ENCODE assay signal across 12 cellular contexts in genomic region chr14:65070710-65071033, GRCh38. TPM values are rescaled to one million over a fixed set of nuclear protein-coding genes. Genes with fewer than 3 reads are reported as not detected.
DNase-seq lines count a peak whose midpoint lies in the region; FAIRE-seq and TF ChIP-seq lines count a peak whose summit lies in the region.
"Had no signal": no experiment of that assay in that cellular context is flagged by ENCODE, and none has a peak within 500 bp of the region (broad histone marks: within the 10 kb centered on the region; RNA-seq: fewer than 3 reads in every experiment).

No MANE protein-coding gene starts in this region.

- H3K4me1 ChIP-seq in muscle layer of duodenum (ENCODE audit: control insufficient read depth in 1 of 2, insufficient read depth in 2 of 2, low read length in 2 of 2): peaks cover 18 to 31% of the 10 kb centered on the region in 2 donors

- peak; percentile 96 for FAIRE-seq in HTR-8/SVneo (lab: Jason Lieb, UNC)
- FAIRE-seq: D721Med, endothelial cell of umbilical vein had no signal

- DNase-seq in GM12865 (ENCODE audit: low read depth): peak; percentile 24
- no peak for DNase-seq in HTR-8/SVneo (ENCODE audit: insufficient read length, low spot score)
- DNase-seq in SK-N-MC (ENCODE audit: low read depth, low spot score): no peak
- DNase-seq in mesenteric fat pad (ENCODE audit: low spot score): no peak
- DNase-seq in dedifferentiated amniotic fluid mesenchymal stem cell (ENCODE audit: extremely low spot score): no peak
- DNase-seq in CD1c-positive myeloid dendritic cell (ENCODE audit: extremely low spot score): no peak
- DNase-seq in GDM1 (lab: John Stamatoyannopoulos, UW): no peak
- DNase-seq: activated naive CD4-positive, alpha-beta T cell had no signal

- H3K36me3 ChIP-seq in SK-N-MC (ENCODE audit: insufficient read depth, low read length) (peaks cover 2% of the 10 kb centered on the region; the same call in 1 of the 2 replicates), muscle layer of duodenum (ENCODE audit: control insufficient read depth in 1 of 2, insufficient read depth in 2 of 2, low read length in 2 of 2) (peaks cover 11 to 17% of the 10 kb centered on the region in 2 donors)

- H3K27me3 ChIP-seq in muscle layer of duodenum (ENCODE audit: low read depth, low read length): no peaks in the 10 kb centered on the region

- TF ChIP-seq CTCF in GM12865 (IDR thresholded peaks at IDR 0.05; ENCODE audit: insufficient read depth, low read depth, low read length, missing control alignments): no peak

- H3K9me3 ChIP-seq in SK-N-MC (ENCODE audit: low read depth, low read length) (no peaks in the 10 kb centered on the region), muscle layer of duodenum (ENCODE audit: control insufficient read depth in 1 of 2, low read length in 2 of 2) (no peaks in the 10 kb centered on the region)
- H3K9me3 ChIP-seq: thoracic aorta had no signal

- H3K4me3 ChIP-seq in GM12865 (ENCODE audit: low read depth, low read length): no peak overlapping the region
- H3K4me3 ChIP-seq in SK-N-MC: peak overlapping the region; percentile 25; the same call in 1 of the 2 replicates
- peak overlapping the region; percentile 13 to 19 for H3K4me3 ChIP-seq in muscle layer of duodenum (ENCODE audit: low read depth in 1 of 2, low read length in 2 of 2)
- H3K4me3 ChIP-seq: thoracic aorta had no signal

- H3K27ac ChIP-seq in SK-N-MC: peak overlapping the region; percentile 62
- H3K27ac ChIP-seq in muscle layer of duodenum (ENCODE audit: low read length): no peak overlapping the region
- H3K27ac ChIP-seq: thoracic aorta had no signal

- no peak overlapping the region for H3K9ac ChIP-seq in SK-N-MC (ENCODE audit: insufficient read length)

RNA-seq across cellular contexts. Expression of gene MAX, which starts 31.6 kb away (rescaled TPM):
- total RNA-seq in mesenteric fat pad: 97.5 TPM
